15 cellular contexts compared by ENCODE assay signal in the genomic region with DNA sequence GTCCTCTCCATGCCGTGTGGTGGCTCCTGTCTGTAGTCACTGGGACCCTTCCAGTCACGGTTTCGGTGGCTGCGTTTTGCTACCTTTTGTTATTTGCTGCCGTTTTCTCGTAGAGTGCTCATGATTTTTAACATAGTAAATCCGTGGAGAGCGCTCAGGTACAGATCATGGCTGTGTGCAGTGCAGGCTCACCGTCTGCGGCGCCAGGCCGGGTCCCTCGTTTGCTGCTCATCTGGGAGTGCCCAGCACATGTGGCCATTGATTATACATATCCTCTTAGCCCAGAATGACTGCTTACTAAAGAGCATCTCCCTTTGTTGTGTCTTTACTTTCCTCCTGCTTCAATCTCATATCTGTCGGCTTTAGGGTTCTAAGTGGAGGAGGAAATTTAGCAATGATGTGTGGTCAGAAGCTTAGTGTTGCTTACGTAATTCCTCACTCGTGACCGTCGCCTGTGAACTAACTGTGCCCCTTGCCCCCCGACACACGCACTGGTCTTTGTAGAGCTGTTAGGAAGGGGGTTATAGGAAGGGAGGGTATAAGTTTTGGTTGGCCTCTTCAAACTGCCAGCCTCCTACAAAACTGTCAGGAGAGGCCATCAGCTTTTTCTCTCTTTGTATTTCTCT. TPM values are rescaled to one million over a fixed set of nuclear protein-coding genes. Genes with fewer than 3 reads are reported as not detected.
DNase-seq lines count a peak whose midpoint lies in the region; ATAC-seq and TF ChIP-seq lines count a peak whose summit lies in the region.
"Had no signal": no experiment of that assay in that cellular context is flagged by ENCODE, and none has a peak within 500 bp of the region (broad histone marks: within the 10 kb centered on the region; RNA-seq: fewer than 3 reads in every experiment).

No MANE protein-coding gene starts in this region.

- H3K27ac ChIP-seq in HUES64 (ENCODE audit: low read depth, low read length) (peak overlapping the region; percentile 71), hepatocyte (peak overlapping the region; percentile 83), osteoblast (ENCODE audit: low read depth, low read length) (no peak overlapping the region), caudate nucleus (ENCODE audit: low read depth, low read length) (no peak overlapping the region)
- H3K27ac ChIP-seq: foreskin keratinocyte, Peyer's patch, psoas muscle had no signal

- H3K79me2 ChIP-seq in hepatocyte (peaks cover 60% of the 10 kb centered on the region), osteoblast (ENCODE audit: insufficient read depth, low read length) (peaks cover 88% of the 10 kb centered on the region)

- peak overlapping the region; percentile 53 for H3K4me2 ChIP-seq in hepatocyte
- no peak overlapping the region for H3K4me2 ChIP-seq in osteoblast (ENCODE audit: insufficient read depth, low read length)

- H3K9me3 Mint-ChIP-seq in activated T-helper 1 cell treated with anti-CD3 and anti-CD28 coated beads, Interleukin-12 subunit alpha, Interleukin-12 subunit beta, Interleukin-2, Interleukin-4 antibody, amounts not matched to agents 30 ng/mL and 10 ng/mL and 1 ng/mL, durations not matched to agents 14 hours and 24 hours and 36 hours = no peaks in the 10 kb centered on the region
- H3K9me3 Mint-ChIP-seq: CD4-positive, CD25-positive, alpha-beta regulatory T cell had no signal

- H3K27me3 ChIP-seq in HUES64 (ENCODE audit: insufficient read depth, low read length) (no peaks in the 10 kb centered on the region), hepatocyte (no peaks in the 10 kb centered on the region), osteoblast (ENCODE audit: insufficient read depth, low read length) (no peaks in the 10 kb centered on the region)
- H3K27me3 ChIP-seq: foreskin keratinocyte, Peyer's patch had no signal

- DNase-seq in SKM-1 treated with dmso at 0.1 percent for 144 hours (lab: John Stamatoyannopoulos, UW; ENCODE audit: unreplicated experiment) (peak; percentile 79), hepatocyte (ENCODE audit: low spot score) (peak; percentile 54), osteoblast (ENCODE audit: insufficient read length, low spot score, missing footprints) (peak; percentile 42), caudate nucleus (lab: John Stamatoyannopoulos, UW) (no peak)
- DNase-seq in activated T-helper 1 cell treated with anti-CD3 and anti-CD28 coated beads, Interleukin-12 subunit alpha, Interleukin-12 subunit beta, Interleukin-2, Interleukin-4 antibody, amounts not matched to agents 30 ng/mL and 10 ng/mL and 1 ng/mL, durations not matched to agents 14 hours and 24 hours and 36 hours (ENCODE audit: low spot score) = no peak
- no peak for DNase-seq in activated T-cell treated with anti-CD3 and anti-CD28 coated beads, Interleukin-2, amount 50 U/mL, for 48 hours
- DNase-seq: activated CD8-positive, alpha-beta T cell treated with anti-CD3 and anti-CD28 coated beads, Interleukin-2, amount 10 ng/mL, durations not matched to agents 7 days and 5 days; activated naive CD4-positive, alpha-beta T cell treated with anti-CD3 and anti-CD28 coated beads, Interleukin-2, amount 50 U/mL, for 16 hours; CD4-positive, CD25-positive, alpha-beta regulatory T cell; foreskin keratinocyte; Peyer's patch; psoas muscle had no signal

- no peaks in the 10 kb centered on the region for H3K9me2 ChIP-seq in hepatocyte (replicated peaks; ENCODE audit: insufficient read depth)

- peaks cover 8% of the 10 kb centered on the region for H4K20me1 ChIP-seq in hepatocyte (ENCODE audit: insufficient read depth, poor library complexity, severe bottlenecking)
- H4K20me1 ChIP-seq in osteoblast (ENCODE audit: insufficient read depth, low read length) = peaks cover 69% of the 10 kb centered on the region

- H3K9ac ChIP-seq in HUES64 (ENCODE audit: low read depth, low read length) = peak overlapping the region; percentile 54; the same call in 1 of the 2 replicates

- H3K27me3 Mint-ChIP-seq in activated T-helper 1 cell treated with anti-CD3 and anti-CD28 coated beads, Interleukin-12 subunit alpha, Interleukin-12 subunit beta, Interleukin-2, Interleukin-4 antibody, amounts not matched to agents 30 ng/mL and 10 ng/mL and 1 ng/mL, durations not matched to agents 14 hours and 24 hours and 36 hours (ENCODE audit: insufficient read depth) = no peaks in the 10 kb centered on the region
- H3K27me3 Mint-ChIP-seq: CD4-positive, CD25-positive, alpha-beta regulatory T cell had no signal

- H3K36me3 ChIP-seq in HUES64 (ENCODE audit: insufficient read depth, low read length) (peaks cover 28% of the 10 kb centered on the region), hepatocyte (replicated peaks; ENCODE audit: insufficient read depth, low read depth) (no peaks in the 10 kb centered on the region), osteoblast (ENCODE audit: insufficient read depth, low read length) (peaks cover 40% of the 10 kb centered on the region)

- H2AFZ ChIP-seq in hepatocyte (no peak overlapping the region), osteoblast (ENCODE audit: low read length) (no peak overlapping the region)

- intact Hi-C loops in activated T-helper 1 cell treated with anti-CD3 and anti-CD28 coated beads, Interleukin-12 subunit alpha, Interleukin-12 subunit beta, Interleukin-2, Interleukin-4 antibody, amounts not matched to agents 30 ng/mL and 10 ng/mL and 1 ng/mL, durations not matched to agents 14 hours and 24 hours and 36 hours (cut with micrococcal nuclease) = no loop called here

- no peak for ATAC-seq in GM21723 (IDR thresholded peaks at IDR 0.05; ENCODE audit: unreplicated experiment)
- ATAC-seq: activated CD8-positive, alpha-beta T cell treated with anti-CD3 and anti-CD28 coated beads, Interleukin-2, amount 10 ng/mL, durations not matched to agents 7 days and 5 days; foreskin keratinocyte had no signal

- H3K9me3 ChIP-seq in HUES64 (ENCODE audit: insufficient read depth, low read depth, low read length) (no peaks in the 10 kb centered on the region), hepatocyte (ENCODE audit: low read depth) (no peaks in the 10 kb centered on the region), osteoblast (ENCODE audit: low read depth, low read length) (no peaks in the 10 kb centered on the region)
- H3K9me3 ChIP-seq: Peyer's patch, psoas muscle had no signal

- peaks cover 16% of the 10 kb centered on the region for H3K4me1 Mint-ChIP-seq in activated T-helper 1 cell treated with anti-CD3 and anti-CD28 coated beads, Interleukin-12 subunit alpha, Interleukin-12 subunit beta, Interleukin-2, Interleukin-4 antibody, amounts not matched to agents 30 ng/mL and 10 ng/mL and 1 ng/mL, durations not matched to agents 14 hours and 24 hours and 36 hours (ENCODE audit: low read depth)

- no peak overlapping the region for H3K4me3 Mint-ChIP-seq in activated T-helper 1 cell treated with anti-CD3 and anti-CD28 coated beads, Interleukin-12 subunit alpha, Interleukin-12 subunit beta, Interleukin-2, Interleukin-4 antibody, amounts not matched to agents 30 ng/mL and 10 ng/mL and 1 ng/mL, durations not matched to agents 14 hours and 24 hours and 36 hours
- H3K4me3 Mint-ChIP-seq: activated CD8-positive, alpha-beta T cell treated with anti-CD3 and anti-CD28 coated beads, Interleukin-2, amount 10 ng/mL, durations not matched to agents 7 days and 5 days; CD4-positive, CD25-positive, alpha-beta regulatory T cell had no signal

- H3K4me1 ChIP-seq in HUES64 (ENCODE audit: insufficient read depth, low read length) = peaks cover 9% of the 10 kb centered on the region; the same call in 1 of the 2 replicates
- peaks cover 12% of the 10 kb centered on the region for H3K4me1 ChIP-seq in hepatocyte (ENCODE audit: insufficient read depth)
- peaks cover 10% of the 10 kb centered on the region for H3K4me1 ChIP-seq in osteoblast (ENCODE audit: insufficient read depth, low read length)
- H3K4me1 ChIP-seq: foreskin keratinocyte, Peyer's patch, psoas muscle had no signal

- H3K27ac Mint-ChIP-seq in activated T-helper 1 cell treated with anti-CD3 and anti-CD28 coated beads, Interleukin-12 subunit alpha, Interleukin-12 subunit beta, Interleukin-2, Interleukin-4 antibody, amounts not matched to agents 30 ng/mL and 10 ng/mL and 1 ng/mL, durations not matched to agents 14 hours and 24 hours and 36 hours = no peak overlapping the region
- H3K27ac Mint-ChIP-seq: activated CD8-positive, alpha-beta T cell treated with anti-CD3 and anti-CD28 coated beads, Interleukin-2, amount 10 ng/mL, durations not matched to agents 7 days and 5 days had no signal

- H3K4me3 ChIP-seq in HUES64 (ENCODE audit: low read length) (no peak overlapping the region), hepatocyte (no peak overlapping the region), osteoblast (ENCODE audit: insufficient read depth, low read length) (no peak overlapping the region)
- H3K4me3 ChIP-seq: Peyer's patch, psoas muscle had no signal

- TF ChIP-seq CTCF in hepatocyte (IDR thresholded peaks at IDR 0.05; ENCODE audit: poor library complexity) (no peak), osteoblast (IDR thresholded peaks at IDR 0.05; ENCODE audit: extremely low read depth, low read depth, low read length) (no peak)

- 93% methylated on average over 20 of the region's 20 CpGs for WGBS in HUES64
- WGBS in hepatocyte (ENCODE audit: low lambda C conversion rate, missing lambda C conversion rate) = 82% methylated on average over 20 of the region's 20 CpGs

- peaks cover 22% of the 10 kb centered on the region for H3K36me3 Mint-ChIP-seq in activated T-helper 1 cell treated with anti-CD3 and anti-CD28 coated beads, Interleukin-12 subunit alpha, Interleukin-12 subunit beta, Interleukin-2, Interleukin-4 antibody, amounts not matched to agents 30 ng/mL and 10 ng/mL and 1 ng/mL, durations not matched to agents 14 hours and 24 hours and 36 hours (ENCODE audit: low read depth)

RNA-seq across cellular contexts. Expression of gene TFDP1, which starts 31.8 kb away (rescaled TPM):
- 96.1 TPM for polyA plus RNA-seq in HUES64 (2013, experiment 1 of 2)
- polyA plus RNA-seq in HUES64 (2013, experiment 2 of 2) = 82.0 TPM
- total RNA-seq in hepatocyte (38.9 and 54.0 TPM in 2 replicates), osteoblast (48.6 and 56.8 TPM in 2 replicates)
- 62.5 and 62.9 TPM in 2 replicates for polyA plus RNA-seq in hepatocyte
- total RNA-seq in activated T-helper 1 cell treated with anti-CD3 and anti-CD28 coated beads, Interleukin-12 subunit alpha, Interleukin-12 subunit beta, Interleukin-2, Interleukin-4 antibody, amounts not matched to agents 30 ng/mL and 10 ng/mL and 1 ng/mL, durations not matched to agents 14 hours and 24 hours and 36 hours = 171 and 173 TPM in 2 replicates

RNA-seq across cellular contexts. Expression of gene ATP4B, which starts 41.6 kb away (rescaled TPM):
- not detected for polyA plus RNA-seq in HUES64 (2013, experiment 1 of 2)
- not detected for polyA plus RNA-seq in HUES64 (2013, experiment 2 of 2)
- total RNA-seq in hepatocyte (15.9 and 16.2 TPM in 2 replicates), osteoblast (not detected in 2 replicates)
- 7.0 and 30.8 TPM in 2 replicates for polyA plus RNA-seq in hepatocyte
- total RNA-seq in activated T-helper 1 cell treated with anti-CD3 and anti-CD28 coated beads, Interleukin-12 subunit alpha, Interleukin-12 subunit beta, Interleukin-2, Interleukin-4 antibody, amounts not matched to agents 30 ng/mL and 10 ng/mL and 1 ng/mL, durations not matched to agents 14 hours and 24 hours and 36 hours = not detected in 2 replicates
- total RNA-seq: activated CD8-positive, alpha-beta T cell treated with anti-CD3 and anti-CD28 coated beads, Interleukin-2, amount 10 ng/mL, durations not matched to agents 7 days and 5 days; CD4-positive, CD25-positive, alpha-beta regulatory T cell; foreskin keratinocyte; Peyer's patch; psoas muscle had no signal
- polyA plus RNA-seq: CD4-positive, CD25-positive, alpha-beta regulatory T cell; foreskin keratinocyte; keratinocyte had no signal

RNA-seq across cellular contexts. Expression of gene GRK1, which starts 50.6 kb away (rescaled TPM):
- 0.20 TPM for polyA plus RNA-seq in HUES64 (2013, experiment 1 of 2)
- 0.32 TPM for polyA plus RNA-seq in HUES64 (2013, experiment 2 of 2)
- total RNA-seq in hepatocyte (0.16 and 0.17 TPM in 2 replicates), osteoblast (not detected in 2 replicates)
- polyA plus RNA-seq in hepatocyte = 0.07 TPM in 1 of 2 replicates, not detected in the other
- total RNA-seq in activated T-helper 1 cell treated with anti-CD3 and anti-CD28 coated beads, Interleukin-12 subunit alpha, Interleukin-12 subunit beta, Interleukin-2, Interleukin-4 antibody, amounts not matched to agents 30 ng/mL and 10 ng/mL and 1 ng/mL, durations not matched to agents 14 hours and 24 hours and 36 hours = 0.12 TPM in 1 of 2 replicates, not detected in the other
- total RNA-seq: CD4-positive, CD25-positive, alpha-beta regulatory T cell; foreskin keratinocyte had no signal
- polyA plus RNA-seq: CD4-positive, CD25-positive, alpha-beta regulatory T cell; foreskin keratinocyte; keratinocyte; psoas muscle had no signal

Comparison
In these comparisons a context has a peak if more than half of its experiments do, and no peak if none do; other contexts are left out.
1. H3K27ac ChIP-seq: peak in HUES64 (single experiment) and hepatocyte (single experiment); none in osteoblast (single experiment) and caudate nucleus (single experiment).
2. DNase-seq: peak in SKM-1 treated with dmso at 0.1 percent for 144 hours (single experiment), hepatocyte (single experiment) and osteoblast (single experiment); none in activated T-helper 1 cell treated with anti-CD3 and anti-CD28 coated beads, Interleukin-12 subunit alpha, Interleukin-12 subunit beta, Interleukin-2, Interleukin-4 antibody, amounts not matched to agents 30 ng/mL and 10 ng/mL and 1 ng/mL, durations not matched to agents 14 hours and 24 hours and 36 hours (single experiment), caudate nucleus (0 of 61) and activated T-cell treated with anti-CD3 and anti-CD28 coated beads, Interleukin-2, amount 50 U/mL, for 48 hours (0 of 2).
3. RNA of gene ATP4B, which starts 41.6 kb away (total RNA-seq): 15.9 to 16.2 TPM in hepatocyte; not detected in osteoblast and not detected in activated T-helper 1 cell treated with anti-CD3 and anti-CD28 coated beads, Interleukin-12 subunit alpha, Interleukin-12 subunit beta, Interleukin-2, Interleukin-4 antibody, amounts not matched to agents 30 ng/mL and 10 ng/mL and 1 ng/mL, durations not matched to agents 14 hours and 24 hours and 36 hours; every median in the first group is over 10 times any median in the second.